Comparison of ENCODE assay signal across 9 cellular contexts in the genomic region with DNA sequence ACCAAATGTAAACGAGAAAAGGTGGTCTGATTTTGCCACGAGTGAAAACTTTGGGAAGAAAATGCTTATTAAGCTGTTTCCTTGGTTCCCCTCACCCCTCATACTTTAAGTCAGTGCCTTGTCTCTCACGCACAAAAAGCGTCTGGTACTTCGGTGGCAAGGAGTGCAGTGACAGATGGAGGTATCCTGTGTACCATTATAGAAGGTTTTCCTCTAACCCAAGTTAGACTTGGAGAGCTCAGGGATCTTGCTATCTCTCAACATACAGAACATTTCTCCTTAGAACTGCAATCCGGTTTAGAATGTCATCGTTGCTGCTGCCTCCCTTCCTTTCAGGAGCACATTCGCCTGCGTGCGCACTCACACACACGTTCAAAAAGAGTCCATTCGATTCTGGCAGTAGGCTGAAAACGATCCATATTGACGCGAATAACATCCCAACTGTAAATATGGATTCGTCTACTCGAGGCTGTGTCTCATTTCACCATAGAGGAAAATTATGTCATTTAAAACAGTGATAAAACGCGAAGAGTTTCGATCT. TPM values are rescaled to one million over a fixed set of nuclear protein-coding genes. Genes with fewer than 3 reads are reported as not detected.
DNase-seq lines count a peak whose midpoint lies in the region; ATAC-seq, FAIRE-seq and TF ChIP-seq lines count a peak whose summit lies in the region.
"Had no signal": no experiment of that assay in that cellular context is flagged by ENCODE, and none has a peak within 500 bp of the region (broad histone marks: within the 10 kb centered on the region; RNA-seq: fewer than 3 reads in every experiment).

No MANE protein-coding gene starts in this region.

- ATAC-seq in activated T-cell treated with anti-CD3 and anti-CD28 coated beads, Interleukin-2, amount 50 U/mL, for 4 hours: no peak
- ATAC-seq in body of pancreas: no peak

- H3K27me3 ChIP-seq in body of pancreas: no peaks in the 10 kb centered on the region

- no peak overlapping the region for H3K4me3 ChIP-seq in body of pancreas

- peaks cover 19% of the 10 kb centered on the region for H3K4me1 ChIP-seq in body of pancreas

- H3K36me3 Mint-ChIP-seq in activated T-cell treated with anti-CD3 and anti-CD28 coated beads, Interleukin-2, amount 50 U/mL, for 4 hours (ENCODE audit: insufficient read depth): no peaks in the 10 kb centered on the region
- H3K36me3 Mint-ChIP-seq: activated naive CD8-positive, alpha-beta T cell had no signal

- no peaks in the 10 kb centered on the region for H3K9me3 ChIP-seq in body of pancreas

- peaks cover 29% of the 10 kb centered on the region for H3K4me1 Mint-ChIP-seq in activated T-cell treated with anti-CD3 and anti-CD28 coated beads, Interleukin-2, amount 50 U/mL, for 4 hours (ENCODE audit: low read depth)

- H3K9me3 Mint-ChIP-seq in activated T-cell treated with anti-CD3 and anti-CD28 coated beads, Interleukin-2, amount 50 U/mL, for 4 hours: peaks cover 3% of the 10 kb centered on the region

- TF ChIP-seq POLR2A in body of pancreas (IDR thresholded peaks at IDR 0.05) (peak in 2 of 3 donors; percentile 66 to 67), GM12892 (IDR thresholded peaks at IDR 0.05; ENCODE audit: low read depth, low read length) (no peak)

- TF ChIP-seq CTCF in body of pancreas (IDR thresholded peaks at IDR 0.05): no peak

- H3K4me3 Mint-ChIP-seq in activated T-cell treated with anti-CD3 and anti-CD28 coated beads, Interleukin-2, amount 50 U/mL, for 4 hours: peak overlapping the region; percentile 55
- H3K4me3 Mint-ChIP-seq: activated naive CD8-positive, alpha-beta T cell had no signal

- WGBS in body of pancreas, 2 donors: 0 to 1% methylated on average over 20 of the region's 20 CpGs

- H3K27ac ChIP-seq in body of pancreas: peak overlapping the region; percentile 97 to 100 (median 99)

- peaks cover 54% of the 10 kb centered on the region for H3K27me3 Mint-ChIP-seq in activated T-cell treated with anti-CD3 and anti-CD28 coated beads, Interleukin-2, amount 50 U/mL, for 4 hours (ENCODE audit: low read depth)

- H3K36me3 ChIP-seq in body of pancreas (replicated peaks in 1 of 2; ENCODE audit: insufficient read depth in 1 of 2, low read depth in 2 of 2): no peaks in the 10 kb centered on the region

- FAIRE-seq in GM12892 (lab: Jason Lieb, UNC): no peak

- intact Hi-C loops in body of pancreas (cut with DNase I): no loop called here

- DNase-seq in activated T-cell treated with anti-CD3 and anti-CD28 coated beads, Interleukin-2, amount 50 U/mL, for 4 hours: no peak
- DNase-seq in activated T-cell treated with anti-CD3 and anti-CD28 coated beads, Interleukin-2, amount 50 U/mL, for 1 hour: no peak
- DNase-seq in NCI-H345 (lab: John Stamatoyannopoulos, UW) (peak; percentile 74), body of pancreas (peak; percentile 43 to 52 (median 44)), iris pigment epithelial cell (ENCODE audit: low read depth) (peak; percentile 68), stromal cell of bone marrow (ENCODE audit: low read depth) (peak; percentile 27), GM12892 (ENCODE audit: insufficient read length) (no peak)
- DNase-seq in activated naive CD4-positive, alpha-beta T cell (lab: John Stamatoyannopoulos, UW): no peak

RNA-seq across cellular contexts. Expression of a gene that starts 1.1 kb away (rescaled TPM):
- total RNA-seq in activated T-cell treated with anti-CD3 and anti-CD28 coated beads, Interleukin-2, amount 50 U/mL, for 4 hours: 1 to 10 TPM; 2.6 to 8.4 (median 3.1) TPM
- 100 to 1,000 TPM in 1 of 2 donors, 10 to 100 TPM in 1; 68.5 to 109 TPM for total RNA-seq in body of pancreas
- polyA plus RNA-seq in GM12892 (2012; ENCODE audit: missing spikeins): 78.9 TPM

Comparison
In these comparisons a context has a peak if more than half of its experiments do, and no peak if none do; other contexts are left out.
1. DNase-seq: peak in NCI-H345 (single experiment), body of pancreas (4 of 4), iris pigment epithelial cell (single experiment) and stromal cell of bone marrow (single experiment); none in activated T-cell treated with anti-CD3 and anti-CD28 coated beads, Interleukin-2, amount 50 U/mL, for 4 hours (single experiment), activated T-cell treated with anti-CD3 and anti-CD28 coated beads, Interleukin-2, amount 50 U/mL, for 1 hour (single experiment), GM12892 (single experiment) and activated naive CD4-positive, alpha-beta T cell (0 of 4).
2. RNA of a gene that starts 1.1 kb away (total RNA-seq): 68.5 to 109 TPM in body of pancreas; 2.6 to 8.4 TPM in activated T-cell treated with anti-CD3 and anti-CD28 coated beads, Interleukin-2, amount 50 U/mL, for 4 hours; every median in the first group is over 4 times any median in the second.